8 cellular contexts compared by ENCODE assay signal in genomic region chr7:24819916-24820689, GRCh38.
DNase-seq lines count a peak whose midpoint lies in the region; ATAC-seq, FAIRE-seq and TF ChIP-seq lines count a peak whose summit lies in the region.

No MANE protein-coding gene starts in this region.

- peak; percentile 83 for TF ChIP-seq CTCF in bronchial epithelial cell (IDR thresholded peaks at IDR 0.05; ENCODE audit: insufficient read depth, low read length, severe bottlenecking)

- H3K4me3 ChIP-seq in bronchial epithelial cell (ENCODE audit: low read depth, low read length) = no peak overlapping the region

- no peak for FAIRE-seq in bronchial epithelial cell (lab: Jason Lieb, UNC)

- H3K27me3 ChIP-seq in bronchial epithelial cell (ENCODE audit: control insufficient read depth, insufficient read depth, low read length) = no peaks in the 10 kb centered on the region

- DNase-seq in AG20443 (ENCODE audit: low spot score) (peak; percentile 84), NCI-H2196 treated with DMSO at 0.1 percent for 48 hours (lab: John Stamatoyannopoulos, UW; ENCODE audit: unreplicated experiment) (peak; percentile 37), bronchial epithelial cell (ENCODE audit: low read depth) (peak; percentile 79), kidney tubule cell (ENCODE audit: low spot score) (peak; percentile 88)
- peak; percentile 29 to 49 (median 42) for DNase-seq in activated CD4-positive, CD25-positive, alpha-beta regulatory T cell (lab: John Stamatoyannopoulos, UW)
- peak; percentile 53 for DNase-seq in stimulated activated CD4-positive, alpha-beta T cell treated with anti-CD3 and anti-CD28 coated beads, Interleukin-4, amount 100 ng/mL, for 1 hour

- peaks cover 10% of the 10 kb centered on the region for H3K36me3 ChIP-seq in bronchial epithelial cell (ENCODE audit: control insufficient read depth, insufficient read depth, low read length)

- peak; percentile 63 for ATAC-seq in GM18909 (IDR thresholded peaks at IDR 0.05; ENCODE audit: poor library complexity, unreplicated experiment)
- ATAC-seq in HG03139 (IDR thresholded peaks at IDR 0.05; ENCODE audit: unreplicated experiment) = peak; percentile 57

Comparison
In these comparisons a context has a peak if more than half of its experiments do, and no peak if none do; other contexts are left out.
1. DNase-seq: peak in every context shown above with its lines; median percentile 88 in kidney tubule cell; 84 in AG20443; 79 in bronchial epithelial cell; 53 in stimulated activated CD4-positive, alpha-beta T cell treated with anti-CD3 and anti-CD28 coated beads, Interleukin-4, amount 100 ng/mL, for 1 hour; 42 in activated CD4-positive, CD25-positive, alpha-beta regulatory T cell; 37 in NCI-H2196 treated with DMSO at 0.1 percent for 48 hours.